Comparison of ENCODE assay signal across 3 cellular contexts in the genomic region with DNA sequence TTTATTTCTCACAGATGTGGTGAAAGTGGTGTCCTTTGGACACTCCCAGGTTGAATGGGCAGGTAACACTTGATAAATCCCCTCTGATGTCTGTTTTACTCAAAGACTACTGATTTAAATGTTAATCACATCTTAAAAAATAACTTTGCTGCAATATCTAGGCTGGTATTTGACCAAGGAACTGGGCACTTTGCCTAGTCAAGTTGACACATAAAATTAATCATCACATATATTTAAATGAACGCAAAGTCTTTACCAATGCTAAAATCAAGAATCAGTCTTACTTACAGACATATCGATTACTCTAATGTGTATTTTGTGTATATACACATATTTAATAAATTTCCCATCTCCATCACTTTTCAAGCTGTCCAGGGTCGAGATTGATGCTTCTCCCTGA.
TF ChIP-seq lines count a peak whose summit lies in the region.

No MANE protein-coding gene starts in this region.

TF ChIP-seq in SK-N-SH, 30 proteins besides CTCF, POLR2A, EP300 and RAD21:
- no peak for TF ChIP-seq RFX5 (IDR thresholded peaks at IDR 0.05; ENCODE audit: low read length)
- no peak for TF ChIP-seq EZH2phosphoT487 (IDR thresholded peaks at IDR 0.05; ENCODE audit: borderline replicate concordance, low read depth)
- TF ChIP-seq, protein P1, sequence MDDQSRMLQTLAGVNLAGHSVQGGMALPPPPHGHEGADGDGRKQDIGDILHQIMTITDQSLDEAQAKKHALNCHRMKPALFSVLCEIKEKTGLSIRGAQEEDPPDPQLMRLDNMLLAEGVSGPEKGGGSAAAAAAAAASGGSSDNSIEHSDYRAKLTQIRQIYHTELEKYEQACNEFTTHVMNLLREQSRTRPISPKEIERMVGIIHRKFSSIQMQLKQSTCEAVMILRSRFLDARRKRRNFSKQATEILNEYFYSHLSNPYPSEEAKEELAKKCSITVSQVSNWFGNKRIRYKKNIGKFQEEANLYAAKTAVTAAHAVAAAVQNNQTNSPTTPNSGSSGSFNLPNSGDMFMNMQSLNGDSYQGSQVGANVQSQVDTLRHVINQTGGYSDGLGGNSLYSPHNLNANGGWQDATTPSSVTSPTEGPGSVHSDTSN (IDR thresholded peaks at IDR 0.05) = peak; percentile 68
- peak; percentile 34; the same call in 1 of the 2 replicates for TF ChIP-seq NFIC (IDR thresholded peaks at IDR 0.05; ENCODE audit: borderline replicate concordance)

TF ChIP-seq in SK-N-SH treated with all-trans-retinoic acid at 6 μM for 48 hours, 23 proteins besides CTCF, POLR2A, EP300 and RAD21:
- no peak for TF ChIP-seq ZFP3 (CRISPR knock-in tag; IDR thresholded peaks at IDR 0.05)
- no peak for TF ChIP-seq TOX (CRISPR knock-in tag; IDR thresholded peaks at IDR 0.05; ENCODE audit: borderline replicate concordance)
- TF ChIP-seq, protein P2, sequence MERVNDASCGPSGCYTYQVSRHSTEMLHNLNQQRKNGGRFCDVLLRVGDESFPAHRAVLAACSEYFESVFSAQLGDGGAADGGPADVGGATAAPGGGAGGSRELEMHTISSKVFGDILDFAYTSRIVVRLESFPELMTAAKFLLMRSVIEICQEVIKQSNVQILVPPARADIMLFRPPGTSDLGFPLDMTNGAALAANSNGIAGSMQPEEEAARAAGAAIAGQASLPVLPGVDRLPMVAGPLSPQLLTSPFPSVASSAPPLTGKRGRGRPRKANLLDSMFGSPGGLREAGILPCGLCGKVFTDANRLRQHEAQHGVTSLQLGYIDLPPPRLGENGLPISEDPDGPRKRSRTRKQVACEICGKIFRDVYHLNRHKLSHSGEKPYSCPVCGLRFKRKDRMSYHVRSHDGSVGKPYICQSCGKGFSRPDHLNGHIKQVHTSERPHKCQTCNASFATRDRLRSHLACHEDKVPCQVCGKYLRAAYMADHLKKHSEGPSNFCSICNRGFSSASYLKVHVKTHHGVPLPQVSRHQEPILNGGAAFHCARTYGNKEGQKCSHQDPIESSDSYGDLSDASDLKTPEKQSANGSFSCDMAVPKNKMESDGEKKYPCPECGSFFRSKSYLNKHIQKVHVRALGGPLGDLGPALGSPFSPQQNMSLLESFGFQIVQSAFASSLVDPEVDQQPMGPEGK (CRISPR knock-in tag; IDR thresholded peaks at IDR 0.05; ENCODE audit: borderline replicate concordance) = no peak
- TF ChIP-seq, protein P3, sequence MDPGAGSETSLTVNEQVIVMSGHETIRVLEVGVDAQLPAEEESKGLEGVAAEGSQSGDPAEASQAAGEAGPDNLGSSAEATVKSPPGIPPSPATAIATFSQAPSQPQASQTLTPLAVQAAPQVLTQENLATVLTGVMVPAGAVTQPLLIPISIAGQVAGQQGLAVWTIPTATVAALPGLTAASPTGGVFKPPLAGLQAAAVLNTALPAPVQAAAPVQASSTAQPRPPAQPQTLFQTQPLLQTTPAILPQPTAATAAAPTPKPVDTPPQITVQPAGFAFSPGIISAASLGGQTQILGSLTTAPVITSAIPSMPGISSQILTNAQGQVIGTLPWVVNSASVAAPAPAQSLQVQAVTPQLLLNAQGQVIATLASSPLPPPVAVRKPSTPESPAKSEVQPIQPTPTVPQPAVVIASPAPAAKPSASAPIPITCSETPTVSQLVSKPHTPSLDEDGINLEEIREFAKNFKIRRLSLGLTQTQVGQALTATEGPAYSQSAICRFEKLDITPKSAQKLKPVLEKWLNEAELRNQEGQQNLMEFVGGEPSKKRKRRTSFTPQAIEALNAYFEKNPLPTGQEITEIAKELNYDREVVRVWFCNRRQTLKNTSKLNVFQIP (CRISPR knock-in tag; IDR thresholded peaks at IDR 0.05; ENCODE audit: borderline replicate concordance, low read depth) = no peak
- no peak for TF ChIP-seq ZFP30 (CRISPR knock-in tag; IDR thresholded peaks at IDR 0.05)
- no peak for TF ChIP-seq TCF4 (CRISPR knock-in tag; IDR thresholded peaks at IDR 0.05; ENCODE audit: borderline replicate concordance)
- TF ChIP-seq ARNTL (CRISPR knock-in tag; IDR thresholded peaks at IDR 0.05; ENCODE audit: borderline replicate concordance, low read depth) = no peak
- TF ChIP-seq ISL1 (CRISPR knock-in tag; IDR thresholded peaks at IDR 0.05) = no peak
- no peak for TF ChIP-seq ZNF70 (CRISPR knock-in tag; IDR thresholded peaks at IDR 0.05)
- TF ChIP-seq GLIS3 (CRISPR knock-in tag; IDR thresholded peaks at IDR 0.05) = no peak
- no peak for TF ChIP-seq BACH2 (CRISPR knock-in tag; IDR thresholded peaks at IDR 0.05; ENCODE audit: borderline replicate concordance)
- TF ChIP-seq SNAI2 (CRISPR knock-in tag; IDR thresholded peaks at IDR 0.05) = no peak
- TF ChIP-seq, protein P4, sequence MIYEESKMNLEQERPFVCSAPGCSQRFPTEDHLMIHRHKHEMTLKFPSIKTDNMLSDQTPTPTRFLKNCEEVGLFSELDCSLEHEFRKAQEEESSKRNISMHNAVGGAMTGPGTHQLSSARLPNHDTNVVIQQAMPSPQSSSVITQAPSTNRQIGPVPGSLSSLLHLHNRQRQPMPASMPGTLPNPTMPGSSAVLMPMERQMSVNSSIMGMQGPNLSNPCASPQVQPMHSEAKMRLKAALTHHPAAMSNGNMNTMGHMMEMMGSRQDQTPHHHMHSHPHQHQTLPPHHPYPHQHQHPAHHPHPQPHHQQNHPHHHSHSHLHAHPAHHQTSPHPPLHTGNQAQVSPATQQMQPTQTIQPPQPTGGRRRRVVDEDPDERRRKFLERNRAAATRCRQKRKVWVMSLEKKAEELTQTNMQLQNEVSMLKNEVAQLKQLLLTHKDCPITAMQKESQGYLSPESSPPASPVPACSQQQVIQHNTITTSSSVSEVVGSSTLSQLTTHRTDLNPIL (CRISPR knock-in tag; IDR thresholded peaks at IDR 0.05; ENCODE audit: low read depth) = no peak
- no peak for TF ChIP-seq OSR1 (CRISPR knock-in tag; IDR thresholded peaks at IDR 0.05)

TF ChIP-seq in endothelial cell of umbilical vein, 7 proteins besides CTCF, POLR2A, EP300 and RAD21:
- TF ChIP-seq MYC (IDR thresholded peaks at IDR 0.05; ENCODE audit: low read depth, low read length) (no peak), JUN (IDR thresholded peaks at IDR 0.05; ENCODE audit: borderline replicate concordance, insufficient read depth, insufficient read length, low read depth) (no peak), FOS (IDR thresholded peaks at IDR 0.05; ENCODE audit: borderline replicate concordance, insufficient read depth, low read length) (no peak), GATA2 (IDR thresholded peaks at IDR 0.05; ENCODE audit: insufficient read depth, insufficient read length, low read depth, low read length) (no peak), POLR2AphosphoS5 (IDR thresholded peaks at IDR 0.05; ENCODE audit: insufficient read depth, low read depth, low read length) (no peak), EZH2 (IDR thresholded peaks at IDR 0.05; ENCODE audit: borderline replicate concordance, low read depth, low read length, severe bottlenecking) (no peak)
- TF ChIP-seq, protein P5, sequence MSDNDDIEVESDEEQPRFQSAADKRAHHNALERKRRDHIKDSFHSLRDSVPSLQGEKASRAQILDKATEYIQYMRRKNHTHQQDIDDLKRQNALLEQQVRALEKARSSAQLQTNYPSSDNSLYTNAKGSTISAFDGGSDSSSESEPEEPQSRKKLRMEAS (IDR thresholded peaks at IDR 0.05; ENCODE audit: insufficient read depth, insufficient read length) = no peak
